26 cellular contexts compared by ENCODE assay signal in genomic region chr1:186483561-186483960, GRCh38. TPM values are rescaled to one million over a fixed set of nuclear protein-coding genes. Genes with fewer than 3 reads are reported as not detected.
"Had no signal": no experiment of that assay in that cellular context is flagged by ENCODE, and none has a peak within 500 bp of the region (broad histone marks: within the 10 kb centered on the region; RNA-seq: fewer than 3 reads in every experiment).

No MANE protein-coding gene starts in this region.

- H3K9me3 ChIP-seq: colonic mucosa, esophagus squamous epithelium, mucosa of descending colon, neutrophil, spleen, tibial artery, upper lobe of left lung, uterus had no signal

- H3K27me3 Mint-ChIP-seq: stimulated activated memory B cell treated with anti-CD40 and anti-IgM and Interleukin-4, amounts not matched to agents 10 μg/mL and 1 μg/mL and 100 μg/mL, for 72 hours had no signal

- H3K27ac ChIP-seq: colonic mucosa, esophagus squamous epithelium, neutrophil, spleen, tibial artery, upper lobe of left lung, uterus had no signal

- DNase-seq: colonic mucosa; effector CD4-positive, alpha-beta T cell; endodermal cell; esophagus squamous epithelium; foreskin fibroblast; mucosa of descending colon; naive thymus-derived CD8-positive, alpha-beta T cell; spleen; stimulated activated CD4-positive, alpha-beta T cell treated with anti-CD3 and anti-CD28 coated beads, Interleukin-15, amount 100 ng/mL, for 24 hours; stimulated activated CD4-positive, alpha-beta T cell treated with anti-CD3 and anti-CD28 coated beads, Interleukin-1b, Interleukin-23, amount 100 ng/mL, for 48 hours; stimulated activated CD4-positive, alpha-beta T cell treated with anti-CD3 and anti-CD28 coated beads, Interleukin-4, amount 100 ng/mL, for 24 hours; tibial artery; upper lobe of left lung; uterus had no signal

- H3K4me3 ChIP-seq: colonic mucosa, esophagus squamous epithelium, mucosa of descending colon, spleen, tibial artery, upper lobe of left lung, uterus had no signal

- H3K36me3 ChIP-seq: colonic mucosa, esophagus squamous epithelium, neutrophil, spleen, tibial artery, upper lobe of left lung, uterus had no signal

- H3K27me3 ChIP-seq: colonic mucosa, esophagus squamous epithelium, neutrophil, spleen, tibial artery, upper lobe of left lung, uterus had no signal

- H3K4me1 Mint-ChIP-seq: naive thymus-derived CD8-positive, alpha-beta T cell; stimulated activated memory B cell treated with anti-CD40 and anti-IgM and Interleukin-4, amounts not matched to agents 10 μg/mL and 1 μg/mL and 100 μg/mL, for 72 hours had no signal

- ATAC-seq: mucosa of descending colon; naive thymus-derived CD8-positive, alpha-beta T cell; sciatic nerve; stimulated activated memory B cell treated with anti-CD40 and anti-IgM and Interleukin-4, amounts not matched to agents 10 μg/mL and 1 μg/mL and 100 μg/mL, for 72 hours had no signal

- H3K36me3 Mint-ChIP-seq: naive thymus-derived CD8-positive, alpha-beta T cell; stimulated activated memory B cell treated with anti-CD40 and anti-IgM and Interleukin-4, amounts not matched to agents 10 μg/mL and 1 μg/mL and 100 μg/mL, for 72 hours had no signal

- H3K4me1 ChIP-seq: colonic mucosa, spleen, upper lobe of left lung had no signal

- H3K4me3 Mint-ChIP-seq: endodermal cell; naive thymus-derived CD8-positive, alpha-beta T cell; stimulated activated memory B cell treated with anti-CD40 and anti-IgM and Interleukin-4, amounts not matched to agents 10 μg/mL and 1 μg/mL and 100 μg/mL, for 72 hours; stimulated activated naive CD8-positive, alpha-beta T cell treated with anti-CD3 and anti-CD28 coated beads, Interleukin-15, Interleukin-2, amounts not matched to agents 100 ng/mL and 50 ng/mL, for 24 hours had no signal

- H3K9me3 Mint-ChIP-seq: endodermal cell; naive thymus-derived CD8-positive, alpha-beta T cell; stimulated activated memory B cell treated with anti-CD40 and anti-IgM and Interleukin-4, amounts not matched to agents 10 μg/mL and 1 μg/mL and 100 μg/mL, for 72 hours; stimulated activated naive CD8-positive, alpha-beta T cell treated with anti-CD3 and anti-CD28 coated beads, Interleukin-15, Interleukin-2, amounts not matched to agents 100 ng/mL and 50 ng/mL, for 24 hours had no signal

RNA-seq across cellular contexts. Expression of gene PDC, which starts 22.6 kb away (rescaled TPM):
- total RNA-seq: colonic mucosa; dermis microvascular lymphatic vessel endothelial cell; endodermal cell; esophagus squamous epithelium; kidney epithelial cell; liver; mucosa of descending colon; naive thymus-derived CD8-positive, alpha-beta T cell; osteoblast; pulmonary artery endothelial cell; sciatic nerve; skeletal muscle tissue; spleen; temporal lobe; upper lobe of left lung; uterus had no signal
- polyA plus RNA-seq: naive thymus-derived CD8-positive, alpha-beta T cell; neural cell; spleen had no signal
